In the genomic region with DNA sequence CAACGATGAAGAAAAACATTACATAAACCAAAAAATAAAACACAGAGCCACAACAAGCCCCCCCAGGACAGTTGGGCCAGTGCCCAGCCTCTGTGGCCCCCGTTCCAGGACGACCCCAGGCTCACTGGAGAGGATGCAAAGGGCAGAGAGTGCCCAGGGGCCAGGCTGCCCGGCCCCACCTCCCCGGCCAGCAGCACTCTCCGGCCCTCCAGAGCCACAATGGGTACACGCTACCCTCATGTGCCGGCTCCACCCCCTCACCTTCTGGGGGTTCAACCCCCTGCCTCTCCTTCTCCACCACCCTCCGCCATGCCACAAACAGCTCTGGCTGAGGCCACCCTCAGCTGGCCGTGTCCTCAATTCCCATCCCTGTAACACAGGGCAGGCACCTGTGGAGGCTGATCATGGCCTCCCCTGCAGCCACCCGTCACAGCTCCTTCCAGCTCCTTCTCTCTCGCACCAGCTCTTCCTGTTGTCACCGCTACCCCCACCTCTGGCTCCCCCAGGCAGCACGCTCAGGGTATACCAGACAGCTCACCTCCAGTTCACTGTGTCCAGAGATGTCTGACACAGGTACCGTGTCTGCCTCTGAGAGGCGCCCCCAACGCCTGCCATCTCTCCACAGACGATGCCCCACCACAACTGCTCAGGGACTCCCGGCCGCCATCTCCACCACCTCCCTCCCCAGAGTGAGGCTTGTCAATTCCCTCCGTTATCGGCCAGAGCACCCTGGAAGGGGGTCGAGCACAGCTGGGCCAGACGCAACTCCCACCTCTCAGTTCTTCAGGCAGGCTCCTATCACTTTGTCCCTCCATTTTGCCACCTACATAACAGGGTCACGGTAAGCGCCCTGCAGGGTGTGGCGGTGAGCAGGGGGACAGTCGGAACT, we compare ENCODE assay signal across 22 cellular contexts. TPM values are rescaled to one million over a fixed set of nuclear protein-coding genes. Genes with fewer than 3 reads are reported as not detected.
A peak's percentile ranks its signal among the peaks of the same experiment; 100 is the strongest.
DNase-seq lines count a peak whose midpoint lies in the region; ATAC-seq lines count a peak whose summit lies in the region.
"Had no signal": no experiment of that assay in that cellular context is flagged by ENCODE, and none has a peak within 500 bp of the region (broad histone marks: within the 10 kb centered on the region; RNA-seq: fewer than 3 reads in every experiment).

No MANE protein-coding gene starts in this region.

- no peak for DNase-seq in activated naive CD8-positive, alpha-beta T cell treated with anti-CD3 and anti-CD28 coated beads for 36 hours
- DNase-seq in T-helper 17 cell (no peak), immature natural killer cell (no peak), CD1c-positive myeloid dendritic cell (ENCODE audit: extremely low spot score) (no peak), activated gamma-delta T cell (lab: John Stamatoyannopoulos, UW) (no peak)
- DNase-seq in stimulated activated effector memory CD8-positive, alpha-beta T cell treated with anti-CD3 and anti-CD28 coated beads, Interleukin-12 subunit alpha, Interleukin-12 subunit beta, amount 100 ng/mL, for 72 hours (ENCODE audit: low spot score in 2 of 2), result no peak
- DNase-seq: activated CD4-positive, alpha-beta T cell treated with anti-CD3 and anti-CD28 coated beads, Interleukin-2, amount 10 ng/mL, durations not matched to agents 7 days and 5 days; activated CD8-positive, alpha-beta memory T cell treated with anti-CD3 and anti-CD28 coated beads, Interleukin-2, amount 50 U/mL, for 4 hours; endodermal cell; esophagus squamous epithelium; NCI-H1417; NCI-H2081 treated with DMSO at 0.1 percent for 48 hours; NCI-H446; stimulated activated CD4-positive, alpha-beta T cell treated with anti-CD3 and anti-CD28 coated beads, Interleukin-2, amount 100 ng/mL, for 24 hours; stimulated activated naive CD4-positive, alpha-beta T cell treated with Interleukin-2 at 50 U/mL for 16 hours; T-helper 2 cell; tibial artery had no signal

- H3K4me1 Mint-ChIP-seq in activated naive CD8-positive, alpha-beta T cell (ENCODE audit: low read depth), result peaks cover 58% of the 10 kb centered on the region
- H3K4me1 Mint-ChIP-seq in activated naive CD8-positive, alpha-beta T cell treated with anti-CD3 and anti-CD28 coated beads for 36 hours, result peaks cover 37% of the 10 kb centered on the region
- H3K4me1 Mint-ChIP-seq in T-helper 17 cell (peaks cover 51% of the 10 kb centered on the region), immature natural killer cell (peaks cover 82 to 97% of the 10 kb centered on the region in 2 donors)
- peaks cover 75% of the 10 kb centered on the region for H3K4me1 Mint-ChIP-seq in stimulated activated effector memory CD8-positive, alpha-beta T cell treated with anti-CD3 and anti-CD28 coated beads, Interleukin-12 subunit alpha, Interleukin-12 subunit beta, amount 100 ng/mL, for 72 hours

- H3K27me3 Mint-ChIP-seq in activated naive CD8-positive, alpha-beta T cell, result no peaks in the 10 kb centered on the region
- H3K27me3 Mint-ChIP-seq in activated naive CD8-positive, alpha-beta T cell treated with anti-CD3 and anti-CD28 coated beads for 36 hours, result no peaks in the 10 kb centered on the region
- H3K27me3 Mint-ChIP-seq in T-helper 17 cell, result no peaks in the 10 kb centered on the region
- peaks cover 3 to 16% (median 5%) of the 10 kb centered on the region in 3 donors for H3K27me3 Mint-ChIP-seq in immature natural killer cell (ENCODE audit: low read depth in 3 of 3)
- H3K27me3 Mint-ChIP-seq: activated CD4-positive, alpha-beta T cell treated with anti-CD3 and anti-CD28 coated beads, Interleukin-2, amount 10 ng/mL, durations not matched to agents 7 days and 5 days had no signal

- no peaks in the 10 kb centered on the region for H3K36me3 Mint-ChIP-seq in activated naive CD8-positive, alpha-beta T cell
- no peaks in the 10 kb centered on the region for H3K36me3 Mint-ChIP-seq in activated naive CD8-positive, alpha-beta T cell treated with anti-CD3 and anti-CD28 coated beads for 36 hours
- H3K36me3 Mint-ChIP-seq in T-helper 17 cell (ENCODE audit: low read depth) (no peaks in the 10 kb centered on the region), immature natural killer cell (no peaks in the 10 kb centered on the region)
- no peaks in the 10 kb centered on the region for H3K36me3 Mint-ChIP-seq in stimulated activated effector memory CD8-positive, alpha-beta T cell treated with anti-CD3 and anti-CD28 coated beads, Interleukin-12 subunit alpha, Interleukin-12 subunit beta, amount 100 ng/mL, for 72 hours

- peak overlapping the region; percentile 28 for H3K4me3 Mint-ChIP-seq in activated naive CD8-positive, alpha-beta T cell
- no peak overlapping the region for H3K4me3 Mint-ChIP-seq in activated naive CD8-positive, alpha-beta T cell treated with anti-CD3 and anti-CD28 coated beads for 36 hours
- H3K4me3 Mint-ChIP-seq in T-helper 17 cell (no peak overlapping the region), immature natural killer cell (peak overlapping the region; percentile 8 to 68 (median 36))
- H3K4me3 Mint-ChIP-seq in stimulated activated effector memory CD8-positive, alpha-beta T cell treated with anti-CD3 and anti-CD28 coated beads, Interleukin-12 subunit alpha, Interleukin-12 subunit beta, amount 100 ng/mL, for 72 hours, result no peak overlapping the region
- H3K4me3 Mint-ChIP-seq: activated CD4-positive, alpha-beta T cell treated with anti-CD3 and anti-CD28 coated beads, Interleukin-2, amount 10 ng/mL, durations not matched to agents 7 days and 5 days; endodermal cell; nephron had no signal

- no peak overlapping the region for H3K27ac Mint-ChIP-seq in activated naive CD8-positive, alpha-beta T cell
- no peak overlapping the region for H3K27ac Mint-ChIP-seq in activated naive CD8-positive, alpha-beta T cell treated with anti-CD3 and anti-CD28 coated beads for 36 hours
- H3K27ac Mint-ChIP-seq in T-helper 17 cell (peak overlapping the region; percentile 72), immature natural killer cell (peak overlapping the region; percentile 2 to 85 (median 62))
- H3K27ac Mint-ChIP-seq in stimulated activated effector memory CD8-positive, alpha-beta T cell treated with anti-CD3 and anti-CD28 coated beads, Interleukin-12 subunit alpha, Interleukin-12 subunit beta, amount 100 ng/mL, for 72 hours, result peak overlapping the region; percentile 92
- H3K27ac Mint-ChIP-seq: activated CD4-positive, alpha-beta T cell treated with anti-CD3 and anti-CD28 coated beads, Interleukin-2, amount 10 ng/mL, durations not matched to agents 7 days and 5 days; activated T-helper 2 cell treated with anti-CD3 and anti-CD28 coated beads, Interferon-gamma antibody, Interleukin-2, Interleukin-4, amounts not matched to agents 10 μg/mL and 5 μg/mL and 100 μg/mL, durations not matched to agents 14 hours and 24 hours and 36 hours; nephron had no signal

- ATAC-seq in T-helper 17 cell (no peak), HG03025 (IDR thresholded peaks at IDR 0.05; ENCODE audit: low FRiP score, unreplicated experiment) (no peak)
- no peak for ATAC-seq in stimulated activated effector memory CD8-positive, alpha-beta T cell treated with anti-CD3 and anti-CD28 coated beads, Interleukin-12 subunit alpha, Interleukin-12 subunit beta, amount 100 ng/mL, for 72 hours

- no peaks in the 10 kb centered on the region for H3K9me3 Mint-ChIP-seq in activated naive CD8-positive, alpha-beta T cell (ENCODE audit: low read depth)
- H3K9me3 Mint-ChIP-seq in activated naive CD8-positive, alpha-beta T cell treated with anti-CD3 and anti-CD28 coated beads for 36 hours, result no peaks in the 10 kb centered on the region
- peaks cover 0 to 1% (median 0%) of the 10 kb centered on the region in 6 donors for H3K9me3 Mint-ChIP-seq in immature natural killer cell
- H3K9me3 Mint-ChIP-seq in stimulated activated effector memory CD8-positive, alpha-beta T cell treated with anti-CD3 and anti-CD28 coated beads, Interleukin-12 subunit alpha, Interleukin-12 subunit beta, amount 100 ng/mL, for 72 hours, result no peaks in the 10 kb centered on the region
- H3K9me3 Mint-ChIP-seq: activated CD4-positive, alpha-beta T cell treated with anti-CD3 and anti-CD28 coated beads, Interleukin-2, amount 10 ng/mL, durations not matched to agents 7 days and 5 days; activated T-helper 2 cell treated with anti-CD3 and anti-CD28 coated beads, Interferon-gamma antibody, Interleukin-2, Interleukin-4, amounts not matched to agents 10 μg/mL and 5 μg/mL and 100 μg/mL, durations not matched to agents 14 hours and 24 hours and 36 hours; endodermal cell; nephron had no signal

- H3K9me3 ChIP-seq in T-helper 17 cell (ENCODE audit: control insufficient read depth, low read length, poor library complexity, severe bottlenecking), result no peaks in the 10 kb centered on the region
- H3K9me3 ChIP-seq: esophagus squamous epithelium, prostate gland, tibial artery had no signal

RNA-seq across cellular contexts. Expression of gene MOB2, which starts 30.8 kb away (rescaled TPM):
- 10 to 100 TPM; 15.2 to 16.3 TPM for total RNA-seq in activated naive CD8-positive, alpha-beta T cell treated with anti-CD3 and anti-CD28 coated beads for 36 hours
- 10 to 100 TPM; 65.0 to 65.7 TPM for total RNA-seq in T-helper 17 cell
- polyA plus RNA-seq in immature natural killer cell, result 10 to 100 TPM; 43.7 to 70.9 (median 68.8) TPM

RNA-seq across cellular contexts. Expression of gene DUSP8, which starts 54.7 kb away (rescaled TPM):
- total RNA-seq in activated naive CD8-positive, alpha-beta T cell treated with anti-CD3 and anti-CD28 coated beads for 36 hours, result 1 to 10 TPM; 1.5 to 2.1 TPM
- total RNA-seq in T-helper 17 cell, result 10 to 100 TPM; 79.5 to 90.1 TPM
- polyA plus RNA-seq in immature natural killer cell, result under 1 TPM in 1 of 3 donors, not detected in 2; 0.07 TPM

Comparison
In these comparisons a context has a peak if more than half of its experiments do, and no peak if none do; other contexts are left out.
1. H3K4me3 Mint-ChIP-seq: peak in activated naive CD8-positive, alpha-beta T cell (single experiment) and immature natural killer cell (5 of 5); none in activated naive CD8-positive, alpha-beta T cell treated with anti-CD3 and anti-CD28 coated beads for 36 hours (single experiment), T-helper 17 cell (single experiment) and stimulated activated effector memory CD8-positive, alpha-beta T cell treated with anti-CD3 and anti-CD28 coated beads, Interleukin-12 subunit alpha, Interleukin-12 subunit beta, amount 100 ng/mL, for 72 hours (single experiment).
2. H3K27ac Mint-ChIP-seq: peak in T-helper 17 cell (single experiment), immature natural killer cell (6 of 6) and stimulated activated effector memory CD8-positive, alpha-beta T cell treated with anti-CD3 and anti-CD28 coated beads, Interleukin-12 subunit alpha, Interleukin-12 subunit beta, amount 100 ng/mL, for 72 hours (single experiment); none in activated naive CD8-positive, alpha-beta T cell (single experiment) and activated naive CD8-positive, alpha-beta T cell treated with anti-CD3 and anti-CD28 coated beads for 36 hours (single experiment).
3. RNA of gene DUSP8, which starts 54.7 kb away (total RNA-seq): 79.5 to 90.1 TPM in T-helper 17 cell; 1.5 to 2.1 TPM in activated naive CD8-positive, alpha-beta T cell treated with anti-CD3 and anti-CD28 coated beads for 36 hours; every median in the first group is over 10 times any median in the second.